22 cellular contexts compared by ENCODE assay signal in the genomic region with DNA sequence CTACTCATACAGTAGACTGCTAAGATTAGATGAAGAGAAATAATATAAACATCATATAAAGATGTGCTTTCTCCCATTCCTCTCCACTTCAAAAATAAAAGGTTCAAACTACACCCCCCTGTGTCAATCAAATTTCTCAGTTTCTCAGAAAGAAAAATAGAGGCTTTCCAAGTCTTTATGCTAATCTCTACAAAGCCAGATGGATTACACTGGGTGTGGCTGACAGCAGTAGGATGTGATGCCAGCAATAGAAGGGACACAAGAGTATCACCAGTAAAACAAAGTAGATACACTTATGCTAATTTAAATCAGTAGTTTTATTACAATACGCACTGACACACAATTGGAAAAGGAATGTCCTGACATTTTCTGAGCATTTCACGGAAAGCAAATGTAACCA.
"Had no signal": no experiment of that assay in that cellular context is flagged by ENCODE, and none has a peak within 500 bp of the region (broad histone marks: within the 10 kb centered on the region; RNA-seq: fewer than 3 reads in every experiment).

No MANE protein-coding gene starts in this region.

- H3K4me3 ChIP-seq: adrenal gland, PC-9 had no signal

- H3K4me2 ChIP-seq: PC-9 had no signal

- H3K36me3 ChIP-seq: adrenal gland, WERI-Rb-1 had no signal

- H3K4me3 Mint-ChIP-seq: activated CD4-positive, alpha-beta memory T cell treated with anti-CD3 and anti-CD28 coated beads, Interleukin-2, amount 10 ng/mL, durations not matched to agents 7 days and 5 days; activated CD4-positive, alpha-beta T cell treated with anti-CD3 and anti-CD28 coated beads for 36 hours; activated naive CD8-positive, alpha-beta T cell treated with anti-CD3 and anti-CD28 coated beads, Interleukin-2, amount 10 ng/mL, durations not matched to agents 7 days and 5 days; T-helper 17 cell had no signal

- H3K9me3 Mint-ChIP-seq: activated CD4-positive, alpha-beta memory T cell treated with anti-CD3 and anti-CD28 coated beads, Interleukin-2, amount 10 ng/mL, durations not matched to agents 7 days and 5 days had no signal

- H3K4me1 Mint-ChIP-seq: activated CD4-positive, alpha-beta memory T cell treated with anti-CD3 and anti-CD28 coated beads, Interleukin-2, amount 10 ng/mL, durations not matched to agents 7 days and 5 days; activated CD4-positive, alpha-beta T cell treated with anti-CD3 and anti-CD28 coated beads for 36 hours; activated naive CD8-positive, alpha-beta T cell treated with anti-CD3 and anti-CD28 coated beads, Interleukin-2, amount 10 ng/mL, durations not matched to agents 7 days and 5 days; T-helper 17 cell had no signal

- DNase-seq: activated CD4-positive, alpha-beta memory T cell treated with anti-CD3 and anti-CD28 coated beads, Interleukin-2, amount 10 ng/mL, durations not matched to agents 7 days and 5 days; activated CD4-positive, alpha-beta T cell treated with anti-CD3 and anti-CD28 coated beads for 36 hours; activated CD4-positive, alpha-beta T cell treated with anti-CD3 and anti-CD28 coated beads, Interleukin-2, amount 50 U/mL, for 1 hour; activated naive CD4-positive, alpha-beta T cell treated with anti-CD3 and anti-CD28 coated beads, Interleukin-2, amount 50 U/mL, for 16 hours; activated naive CD8-positive, alpha-beta T cell treated with anti-CD3 and anti-CD28 coated beads, Interleukin-2, amount 10 ng/mL, durations not matched to agents 7 days and 5 days; activated T-cell treated with anti-CD3 and anti-CD28 coated beads for 4 hours; activated T-cell treated with anti-CD3 and anti-CD28 coated beads, Interleukin-2, amount 50 U/mL, for 48 hours; adrenal gland; cerebellar nuclear complex; Karpas-422; MM.1S; NCI-H1105 treated with DMSO at 0.1 percent for 48 hours; NCI-H1436 treated with DMSO at 0.1 percent for 48 hours; NCI-H187; NCI-H2081; NCI-H774; PC-9; SHP77 treated with DMSO at 0.1 percent for 48 hours; T-helper 17 cell; T1000; WERI-Rb-1 had no signal

- H3K27ac Mint-ChIP-seq: activated CD4-positive, alpha-beta memory T cell treated with anti-CD3 and anti-CD28 coated beads, Interleukin-2, amount 10 ng/mL, durations not matched to agents 7 days and 5 days; activated CD4-positive, alpha-beta T cell treated with anti-CD3 and anti-CD28 coated beads for 36 hours; activated naive CD8-positive, alpha-beta T cell treated with anti-CD3 and anti-CD28 coated beads, Interleukin-2, amount 10 ng/mL, durations not matched to agents 7 days and 5 days; activated T-helper 2 cell treated with anti-CD3 and anti-CD28 coated beads, Interferon-gamma antibody, Interleukin-2, Interleukin-4, amounts not matched to agents 10 μg/mL and 5 μg/mL and 100 μg/mL, durations not matched to agents 14 hours and 24 hours and 36 hours; T-helper 17 cell had no signal

- H3K4me1 ChIP-seq: adrenal gland had no signal

- H3K27ac ChIP-seq: adrenal gland, PC-9, WERI-Rb-1 had no signal

- H3K27me3 Mint-ChIP-seq: activated CD4-positive, alpha-beta memory T cell treated with anti-CD3 and anti-CD28 coated beads, Interleukin-2, amount 10 ng/mL, durations not matched to agents 7 days and 5 days; activated CD4-positive, alpha-beta T cell treated with anti-CD3 and anti-CD28 coated beads for 36 hours; activated naive CD8-positive, alpha-beta T cell treated with anti-CD3 and anti-CD28 coated beads, Interleukin-2, amount 10 ng/mL, durations not matched to agents 7 days and 5 days; T-helper 17 cell had no signal

- H2AFZ ChIP-seq: PC-9 had no signal

- H3K9me3 ChIP-seq: adrenal gland had no signal
